ENCODE assay signal across 2 cellular contexts in the genomic region with DNA sequence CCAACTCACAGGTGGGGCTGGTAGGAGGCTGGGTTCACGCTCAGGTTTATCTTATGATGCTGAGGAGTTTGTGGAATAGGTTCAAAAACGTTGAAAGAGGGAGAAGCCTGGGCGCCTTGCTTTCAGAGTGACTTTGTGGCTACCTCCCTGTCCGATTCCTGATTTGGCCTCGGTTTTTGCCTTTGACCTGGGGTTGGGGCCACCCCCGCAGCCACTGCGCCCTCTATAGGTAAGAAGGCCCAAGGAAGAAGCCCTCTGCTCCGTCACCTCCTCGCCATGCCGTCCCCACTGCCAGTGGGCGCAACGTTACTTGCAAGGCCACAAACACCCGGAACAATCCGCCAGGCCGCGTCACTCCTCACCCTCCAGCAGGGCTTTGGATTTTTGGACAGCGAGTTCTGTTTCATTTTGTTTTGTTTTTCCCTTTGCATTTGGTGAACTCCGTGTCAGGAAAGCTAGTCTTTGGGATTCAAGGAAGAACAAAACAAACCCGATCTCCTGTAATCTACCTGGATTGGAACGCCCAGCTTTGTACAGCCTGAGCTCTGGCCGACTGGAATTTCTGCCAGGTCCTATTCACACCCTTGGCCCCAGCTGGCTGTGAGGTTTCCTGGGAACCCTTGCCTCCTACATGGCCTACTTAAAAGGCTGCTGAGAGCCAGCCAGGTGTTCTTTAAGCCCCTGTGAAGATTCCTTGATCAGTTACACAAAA.
TF ChIP-seq lines count a peak whose summit lies in the region.

No MANE protein-coding gene starts in this region.

TF ChIP-seq in GM23338, 12 proteins besides CTCF, POLR2A, EP300 and RAD21 (continued from another document):
- TF ChIP-seq, protein P1, sequence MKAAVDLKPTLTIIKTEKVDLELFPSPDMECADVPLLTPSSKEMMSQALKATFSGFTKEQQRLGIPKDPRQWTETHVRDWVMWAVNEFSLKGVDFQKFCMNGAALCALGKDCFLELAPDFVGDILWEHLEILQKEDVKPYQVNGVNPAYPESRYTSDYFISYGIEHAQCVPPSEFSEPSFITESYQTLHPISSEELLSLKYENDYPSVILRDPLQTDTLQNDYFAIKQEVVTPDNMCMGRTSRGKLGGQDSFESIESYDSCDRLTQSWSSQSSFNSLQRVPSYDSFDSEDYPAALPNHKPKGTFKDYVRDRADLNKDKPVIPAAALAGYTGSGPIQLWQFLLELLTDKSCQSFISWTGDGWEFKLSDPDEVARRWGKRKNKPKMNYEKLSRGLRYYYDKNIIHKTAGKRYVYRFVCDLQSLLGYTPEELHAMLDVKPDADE (IDR thresholded peaks at IDR 0.05): no peak
- TF ChIP-seq, protein P2, sequence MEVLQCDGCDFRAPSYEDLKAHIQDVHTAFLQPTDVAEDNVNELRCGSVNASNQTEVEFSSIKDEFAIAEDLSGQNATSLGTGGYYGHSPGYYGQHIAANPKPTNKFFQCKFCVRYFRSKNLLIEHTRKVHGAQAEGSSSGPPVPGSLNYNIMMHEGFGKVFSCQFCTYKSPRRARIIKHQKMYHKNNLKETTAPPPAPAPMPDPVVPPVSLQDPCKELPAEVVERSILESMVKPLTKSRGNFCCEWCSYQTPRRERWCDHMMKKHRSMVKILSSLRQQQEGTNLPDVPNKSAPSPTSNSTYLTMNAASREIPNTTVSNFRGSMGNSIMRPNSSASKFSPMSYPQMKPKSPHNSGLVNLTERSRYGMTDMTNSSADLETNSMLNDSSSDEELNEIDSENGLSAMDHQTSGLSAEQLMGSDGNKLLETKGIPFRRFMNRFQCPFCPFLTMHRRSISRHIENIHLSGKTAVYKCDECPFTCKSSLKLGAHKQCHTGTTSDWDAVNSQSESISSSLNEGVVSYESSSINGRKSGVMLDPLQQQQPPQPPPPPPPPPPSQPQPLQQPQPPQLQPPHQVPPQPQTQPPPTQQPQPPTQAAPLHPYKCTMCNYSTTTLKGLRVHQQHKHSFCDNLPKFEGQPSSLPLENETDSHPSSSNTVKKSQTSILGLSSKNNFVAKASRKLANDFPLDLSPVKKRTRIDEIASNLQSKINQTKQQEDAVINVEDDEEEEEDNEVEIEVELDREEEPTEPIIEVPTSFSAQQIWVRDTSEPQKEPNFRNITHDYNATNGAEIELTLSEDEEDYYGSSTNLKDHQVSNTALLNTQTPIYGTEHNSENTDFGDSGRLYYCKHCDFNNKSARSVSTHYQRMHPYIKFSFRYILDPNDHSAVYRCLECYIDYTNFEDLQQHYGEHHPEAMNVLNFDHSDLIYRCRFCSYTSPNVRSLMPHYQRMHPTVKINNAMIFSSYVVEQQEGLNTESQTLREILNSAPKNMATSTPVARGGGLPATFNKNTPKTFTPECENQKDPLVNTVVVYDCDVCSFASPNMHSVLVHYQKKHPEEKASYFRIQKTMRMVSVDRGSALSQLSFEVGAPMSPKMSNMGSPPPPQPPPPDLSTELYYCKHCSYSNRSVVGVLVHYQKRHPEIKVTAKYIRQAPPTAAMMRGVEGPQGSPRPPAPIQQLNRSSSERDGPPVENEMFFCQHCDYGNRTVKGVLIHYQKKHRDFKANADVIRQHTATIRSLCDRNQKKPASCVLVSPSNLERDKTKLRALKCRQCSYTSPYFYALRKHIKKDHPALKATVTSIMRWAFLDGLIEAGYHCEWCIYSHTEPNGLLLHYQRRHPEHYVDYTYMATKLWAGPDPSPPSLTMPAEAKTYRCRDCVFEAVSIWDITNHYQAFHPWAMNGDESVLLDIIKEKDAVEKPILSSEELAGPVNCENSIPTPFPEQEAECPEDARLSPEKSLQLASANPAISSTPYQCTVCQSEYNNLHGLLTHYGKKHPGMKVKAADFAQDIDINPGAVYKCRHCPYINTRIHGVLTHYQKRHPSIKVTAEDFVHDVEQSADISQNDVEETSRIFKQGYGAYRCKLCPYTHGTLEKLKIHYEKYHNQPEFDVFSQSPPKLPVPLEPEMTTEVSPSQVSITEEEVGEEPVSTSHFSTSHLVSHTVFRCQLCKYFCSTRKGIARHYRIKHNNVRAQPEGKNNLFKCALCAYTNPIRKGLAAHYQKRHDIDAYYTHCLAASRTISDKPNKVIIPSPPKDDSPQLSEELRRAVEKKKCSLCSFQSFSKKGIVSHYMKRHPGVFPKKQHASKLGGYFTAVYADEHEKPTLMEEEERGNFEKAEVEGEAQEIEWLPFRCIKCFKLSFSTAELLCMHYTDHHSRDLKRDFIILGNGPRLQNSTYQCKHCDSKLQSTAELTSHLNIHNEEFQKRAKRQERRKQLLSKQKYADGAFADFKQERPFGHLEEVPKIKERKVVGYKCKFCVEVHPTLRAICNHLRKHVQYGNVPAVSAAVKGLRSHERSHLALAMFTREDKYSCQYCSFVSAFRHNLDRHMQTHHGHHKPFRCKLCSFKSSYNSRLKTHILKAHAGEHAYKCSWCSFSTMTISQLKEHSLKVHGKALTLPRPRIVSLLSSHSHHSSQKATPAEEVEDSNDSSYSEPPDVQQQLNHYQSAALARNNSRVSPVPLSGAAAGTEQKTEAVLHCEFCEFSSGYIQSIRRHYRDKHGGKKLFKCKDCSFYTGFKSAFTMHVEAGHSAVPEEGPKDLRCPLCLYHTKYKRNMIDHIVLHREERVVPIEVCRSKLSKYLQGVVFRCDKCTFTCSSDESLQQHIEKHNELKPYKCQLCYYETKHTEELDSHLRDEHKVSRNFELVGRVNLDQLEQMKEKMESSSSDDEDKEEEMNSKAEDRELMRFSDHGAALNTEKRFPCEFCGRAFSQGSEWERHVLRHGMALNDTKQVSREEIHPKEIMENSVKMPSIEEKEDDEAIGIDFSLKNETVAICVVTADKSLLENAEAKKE (CRISPR knock-in tag; IDR thresholded peaks at IDR 0.05): no peak
- TF ChIP-seq NANOG (IDR thresholded peaks at IDR 0.05; ENCODE audit: borderline replicate concordance): no peak
- TF ChIP-seq EZH2phosphoT487 (IDR thresholded peaks at IDR 0.05; ENCODE audit: unreplicated experiment): no peak
- no peak for TF ChIP-seq CREB1 (CRISPR knock-in tag; IDR thresholded peaks at IDR 0.05; ENCODE audit: low read depth)
- TF ChIP-seq ZNF114 (CRISPR knock-in tag; IDR thresholded peaks at IDR 0.05): no peak
- TF ChIP-seq JUNB (IDR thresholded peaks at IDR 0.05; ENCODE audit: unreplicated experiment): no peak

TF ChIP-seq in GM12878, 131 proteins besides CTCF, POLR2A, EP300 and RAD21 (continued from another document):
- TF ChIP-seq, protein P3, sequence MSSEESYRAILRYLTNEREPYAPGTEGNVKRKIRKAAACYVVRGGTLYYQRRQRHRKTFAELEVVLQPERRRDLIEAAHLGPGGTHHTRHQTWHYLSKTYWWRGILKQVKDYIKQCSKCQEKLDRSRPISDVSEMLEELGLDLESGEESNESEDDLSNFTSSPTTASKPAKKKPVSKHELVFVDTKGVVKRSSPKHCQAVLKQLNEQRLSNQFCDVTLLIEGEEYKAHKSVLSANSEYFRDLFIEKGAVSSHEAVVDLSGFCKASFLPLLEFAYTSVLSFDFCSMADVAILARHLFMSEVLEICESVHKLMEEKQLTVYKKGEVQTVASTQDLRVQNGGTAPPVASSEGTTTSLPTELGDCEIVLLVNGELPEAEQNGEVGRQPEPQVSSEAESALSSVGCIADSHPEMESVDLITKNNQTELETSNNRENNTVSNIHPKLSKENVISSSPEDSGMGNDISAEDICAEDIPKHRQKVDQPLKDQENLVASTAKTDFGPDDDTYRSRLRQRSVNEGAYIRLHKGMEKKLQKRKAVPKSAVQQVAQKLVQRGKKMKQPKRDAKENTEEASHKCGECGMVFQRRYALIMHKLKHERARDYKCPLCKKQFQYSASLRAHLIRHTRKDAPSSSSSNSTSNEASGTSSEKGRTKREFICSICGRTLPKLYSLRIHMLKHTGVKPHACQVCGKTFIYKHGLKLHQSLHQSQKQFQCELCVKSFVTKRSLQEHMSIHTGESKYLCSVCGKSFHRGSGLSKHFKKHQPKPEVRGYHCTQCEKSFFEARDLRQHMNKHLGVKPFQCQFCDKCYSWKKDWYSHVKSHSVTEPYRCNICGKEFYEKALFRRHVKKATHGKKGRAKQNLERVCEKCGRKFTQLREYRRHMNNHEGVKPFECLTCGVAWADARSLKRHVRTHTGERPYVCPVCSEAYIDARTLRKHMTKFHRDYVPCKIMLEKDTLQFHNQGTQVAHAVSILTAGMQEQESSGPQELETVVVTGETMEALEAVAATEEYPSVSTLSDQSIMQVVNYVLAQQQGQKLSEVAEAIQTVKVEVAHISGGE (CRISPR knock-in tag; IDR thresholded peaks at IDR 0.05): no peak
- no peak for TF ChIP-seq NBN (IDR thresholded peaks at IDR 0.05)
- no peak for TF ChIP-seq HCFC1 (IDR thresholded peaks at IDR 0.05; ENCODE audit: low read length)
